ENCODE assay signal across 11 cellular contexts in the genomic region with DNA sequence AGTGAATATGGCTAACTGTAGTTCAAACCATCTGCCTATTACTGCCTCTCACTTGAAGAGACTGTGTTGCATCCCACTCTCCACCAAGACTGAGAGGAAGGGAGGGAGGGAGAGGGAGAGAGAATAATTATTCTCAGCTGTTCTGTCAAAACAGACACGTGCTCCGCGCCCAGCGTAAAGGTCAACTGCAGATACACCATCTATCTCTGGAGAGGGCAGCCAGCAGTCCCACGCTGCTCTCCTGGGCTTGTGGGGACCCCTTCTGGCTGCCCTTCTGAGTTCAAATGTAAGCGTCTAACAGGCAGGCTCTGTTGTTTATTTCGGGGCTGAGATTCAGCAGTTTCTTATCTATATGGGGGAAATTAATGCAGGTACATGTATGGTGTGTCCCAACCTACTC.
A peak's percentile ranks its signal among the peaks of the same experiment; 100 is the strongest.
DNase-seq lines count a peak whose midpoint lies in the region; ATAC-seq and TF ChIP-seq lines count a peak whose summit lies in the region.
"Had no signal": no experiment of that assay in that cellular context is flagged by ENCODE, and none has a peak within 500 bp of the region (broad histone marks: within the 10 kb centered on the region; RNA-seq: fewer than 3 reads in every experiment).

No MANE protein-coding gene starts in this region.

- H3K4me3 Mint-ChIP-seq in nephron progenitor cell = no peak overlapping the region
- H3K4me3 Mint-ChIP-seq: dendritic cell treated with granulocyte-macrophage colony-stimulating factor and Interleukin-4, amounts not matched to agents 40 ng/mL and 50 ng/mL, for 4 days had no signal

- H3K9me3 Mint-ChIP-seq in nephron progenitor cell = no peaks in the 10 kb centered on the region
- H3K9me3 Mint-ChIP-seq: dendritic cell treated with granulocyte-macrophage colony-stimulating factor and Interleukin-4, amounts not matched to agents 40 ng/mL and 50 ng/mL, for 4 days had no signal

- H3K36me3 Mint-ChIP-seq in nephron progenitor cell (ENCODE audit: low read depth) = peaks cover 9% of the 10 kb centered on the region

- H3K27ac ChIP-seq in VCaP = no peak overlapping the region

- no peak for ATAC-seq in GM21447 (IDR thresholded peaks at IDR 0.05; ENCODE audit: unreplicated experiment)

- DNase-seq in GM10266 (ENCODE audit: extremely low spot score) (no peak), NCI-H1417 (lab: John Stamatoyannopoulos, UW) (peak in 2 of 3 experiments; percentile 51 to 89), nephron progenitor cell (peak; percentile 61), RKO (ENCODE audit: low spot score) (no peak), NCI-H774 (lab: John Stamatoyannopoulos, UW) (no peak)
- DNase-seq: midbrain, NCI-H446 treated with DMSO at 0.1 percent for 48 hours, T-helper 1 cell had no signal

- TF ChIP-seq CTCF in GM10266 (IDR thresholded peaks at IDR 0.05; ENCODE audit: control insufficient read depth, insufficient read depth, low read depth, missing control alignments) (peak; percentile 4), VCaP (conservative IDR thresholded peaks at IDR 0.05) (peak; percentile 27; the same call in 1 of the 2 replicates), nephron progenitor cell (IDR thresholded peaks at IDR 0.05) (peak; percentile 40)

- H3K27ac Mint-ChIP-seq in nephron progenitor cell = no peak overlapping the region
- H3K27ac Mint-ChIP-seq: dendritic cell treated with granulocyte-macrophage colony-stimulating factor and Interleukin-4, amounts not matched to agents 40 ng/mL and 50 ng/mL, for 4 days had no signal

- H3K4me1 Mint-ChIP-seq in nephron progenitor cell = peaks cover 46% of the 10 kb centered on the region

- H3K27me3 Mint-ChIP-seq in nephron progenitor cell (ENCODE audit: low read depth, poor library complexity) = peaks cover 7% of the 10 kb centered on the region
- H3K27me3 Mint-ChIP-seq: dendritic cell treated with granulocyte-macrophage colony-stimulating factor and Interleukin-4, amounts not matched to agents 40 ng/mL and 50 ng/mL, for 4 days had no signal

Comparison
In these comparisons a context has a peak if more than half of its experiments do, and no peak if none do; other contexts are left out.
1. DNase-seq: peak in NCI-H1417 (2 of 3) and nephron progenitor cell (single experiment); none in GM10266 (single experiment), RKO (single experiment) and NCI-H774 (single experiment).
2. Peak in every context shown above with its lines, with median percentiles within 50 percentile points of each other: CTCF ChIP-seq.